In the genomic region with DNA sequence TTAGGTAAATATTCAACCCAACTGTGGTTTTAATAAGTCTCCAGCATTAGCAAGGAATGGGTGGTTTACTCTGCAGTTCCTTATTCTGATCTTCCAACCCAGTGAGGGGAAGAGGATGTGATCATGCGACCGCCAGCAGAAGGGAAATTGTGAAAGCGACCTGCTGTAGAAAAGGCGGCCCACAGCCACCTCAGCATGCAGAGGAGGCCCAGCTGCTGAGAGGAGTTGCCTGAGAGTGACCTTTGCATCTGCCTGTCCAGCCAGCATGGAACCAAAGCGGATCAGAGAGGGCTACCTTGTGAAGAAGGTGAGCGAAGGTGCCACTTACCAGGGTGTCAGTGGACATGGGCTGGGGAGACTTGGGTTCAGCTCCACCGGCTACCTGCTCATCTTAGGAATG, we compare ENCODE assay signal across 9 cellular contexts. TPM values are rescaled to one million over a fixed set of nuclear protein-coding genes. Genes with fewer than 3 reads are reported as not detected.
DNase-seq lines count a peak whose midpoint lies in the region; ATAC-seq, FAIRE-seq and TF ChIP-seq lines count a peak whose summit lies in the region.
"Had no signal": no experiment of that assay in that cellular context is flagged by ENCODE, and none has a peak within 500 bp of the region (broad histone marks: within the 10 kb centered on the region; RNA-seq: fewer than 3 reads in every experiment).

A gene with protein sequence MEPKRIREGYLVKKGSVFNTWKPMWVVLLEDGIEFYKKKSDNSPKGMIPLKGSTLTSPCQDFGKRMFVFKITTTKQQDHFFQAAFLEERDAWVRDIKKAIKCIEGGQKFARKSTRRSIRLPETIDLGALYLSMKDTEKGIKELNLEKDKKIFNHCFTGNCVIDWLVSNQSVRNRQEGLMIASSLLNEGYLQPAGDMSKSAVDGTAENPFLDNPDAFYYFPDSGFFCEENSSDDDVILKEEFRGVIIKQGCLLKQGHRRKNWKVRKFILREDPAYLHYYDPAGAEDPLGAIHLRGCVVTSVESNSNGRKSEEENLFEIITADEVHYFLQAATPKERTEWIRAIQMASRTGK (plus strand): TSS at position 196 of the 400 bp plus-strand sequence. CDS start 70 bp downstream, at position 266.

- H3K4me1 ChIP-seq in testis = peaks cover 3% of the 10 kb centered on the region

- H3K36me3 ChIP-seq in testis (ENCODE audit: low read depth, missing control alignments) (no peaks in the 10 kb centered on the region), H7 (replicated peaks; ENCODE audit: control insufficient read depth, insufficient read depth, low read length) (no peaks in the 10 kb centered on the region)

- H3K27ac ChIP-seq in testis = no peak within 1 kb of the TSS

- H3K9me3 ChIP-seq in testis = no peaks in the 10 kb centered on the region

- TF ChIP-seq POLR2A in testis (IDR thresholded peaks at IDR 0.05) = no peak

- DNase-seq in RCC 7860 (ENCODE audit: low spot score) (peak; percentile 47), left ventricle myocardium superior (peak; percentile 66), testis (peak; percentile 47), NCI-H1048 (lab: John Stamatoyannopoulos, UW) (no peak), H7 (no peak), DMS 273 (lab: John Stamatoyannopoulos, UW; ENCODE audit: unreplicated experiment) (no peak)

- no peak for TF ChIP-seq CTCF in testis (IDR thresholded peaks at IDR 0.05)

- WGBS in testis, 2 donors = 92 to 97% methylated on average over 7 of the region's 7 CpGs

- ATAC-seq in GM18868 (IDR thresholded peaks at IDR 0.05; ENCODE audit: unreplicated experiment) (peak; percentile 46), HG02852 (IDR thresholded peaks at IDR 0.05; ENCODE audit: unreplicated experiment) (peak; percentile 64), left ventricle myocardium superior (peak; percentile 75)

- H3K27me3 ChIP-seq in testis (no peaks in the 10 kb centered on the region), H7 (ENCODE audit: control insufficient read depth, insufficient read depth, low read length) (no peaks in the 10 kb centered on the region)

- intact Hi-C loops in left ventricle myocardium superior (cut with micrococcal nuclease) (no loop called here), testis (cut with DNase I; ENCODE audit: low total_unique reads) (loop anchor here (10.0 kb wide), 1 partner anchor 70 kb away; no protein-coding TSS in a partner anchor)

- FAIRE-seq in RCC 7860 (lab: Jason Lieb, UNC) = peak; percentile 73

- H3K4me3 ChIP-seq in testis (no peak within 1 kb of the TSS), H7 (ENCODE audit: insufficient read depth, low read depth, low read length) (no peak within 1 kb of the TSS)

RNA-seq across cellular contexts. Expression of the gene that starts here (rescaled TPM):
- 4.1 TPM for total RNA-seq in left ventricle myocardium superior
- total RNA-seq in testis = 1 to 10 TPM; 1.7 to 2.4 TPM
- polyA plus RNA-seq in testis (ENCODE audit: insufficient read depth, low read depth, low replicate concordance) = 9.2 TPM
- total RNA-seq in H7 (2014; rRNA removed; shearing (Covaris generic)) = not detected in 2 replicates
- total RNA-seq: RPMI7951 had no signal

Comparison
In these comparisons a context has a peak if more than half of its experiments do, and no peak if none do; other contexts are left out.
1. DNase-seq: peak in RCC 7860 (single experiment), left ventricle myocardium superior (single experiment) and testis (single experiment); none in NCI-H1048 (single experiment), H7 (single experiment) and DMS 273 (single experiment).
2. Peak in every context shown above with its lines, with median percentiles within 50 percentile points of each other: ATAC-seq.